ENCODE assay signal across 1 cellular context in genomic region chr9:106697799-106698591, GRCh38.
TF ChIP-seq lines count a peak whose summit lies in the region.

No MANE protein-coding gene starts in this region.

TF ChIP-seq in HepG2, 621 proteins besides CTCF, POLR2A, EP300 and RAD21 (continued from another document):
- no peak for TF ChIP-seq ZEB1 (IDR thresholded peaks at IDR 0.05; ENCODE audit: insufficient replicate concordance, low read depth)
- no peak for TF ChIP-seq NR2F1 (CRISPR knock-in tag; IDR thresholded peaks at IDR 0.05)
- no peak for TF ChIP-seq BHLHE40 (IDR thresholded peaks at IDR 0.05; ENCODE audit: low read length)
- no peak for TF ChIP-seq USF2 (IDR thresholded peaks at IDR 0.05; ENCODE audit: low read depth, low read length)
- TF ChIP-seq USF2 (CRISPR knock-in tag; IDR thresholded peaks at IDR 0.05; ENCODE audit: borderline replicate concordance) = no peak
- no peak for TF ChIP-seq E2F5 (CRISPR knock-in tag; conservative IDR thresholded peaks at IDR 0.05)
- TF ChIP-seq ZNF24 (IDR thresholded peaks at IDR 0.05) = no peak
- TF ChIP-seq ZNF746 (CRISPR knock-in tag; IDR thresholded peaks at IDR 0.05) = no peak
- no peak for TF ChIP-seq ZNF180 (CRISPR knock-in tag; IDR thresholded peaks at IDR 0.05; ENCODE audit: borderline replicate concordance, low read depth)
- TF ChIP-seq NKX3-1 (CRISPR knock-in tag; IDR thresholded peaks at IDR 0.05) = no peak
